In genomic region chr10:18668026-18668425, GRCh38 we compare ENCODE assay signal across 26 cellular contexts. TPM values are rescaled to one million over a fixed set of nuclear protein-coding genes. Genes with fewer than 3 reads are reported as not detected.
DNase-seq lines count a peak whose midpoint lies in the region; ATAC-seq, FAIRE-seq and TF ChIP-seq lines count a peak whose summit lies in the region.
"Had no signal": no experiment of that assay in that cellular context is flagged by ENCODE, and none has a peak within 500 bp of the region (broad histone marks: within the 10 kb centered on the region; RNA-seq: fewer than 3 reads in every experiment).

No MANE protein-coding gene starts in this region.

- H2AK5ac ChIP-seq in H1 (ENCODE audit: low read depth, low read length): no peak overlapping the region

- DNase-seq in HepG2 (ENCODE audit: low spot score) (no peak), H1 (ENCODE audit: low read depth in 1 of 2, low spot score in 2 of 2) (no peak), right lobe of liver (no peak), T-cell (no peak), SW 1271 (lab: John Stamatoyannopoulos, UW) (no peak)
- DNase-seq: 8988T; CD4-positive, alpha-beta memory T cell; DMS53; GDM1; H7; HFFc6; MV-4-11; NCI-H1105 treated with DMSO at 0.1 percent for 48 hours; NCI-H1694; NCI-H2081; NCI-H2171; NCI-H345; NCI-H524; NCI-H774; NK-92 treated with Interleukin-12 subunit alpha and Interleukin-12 subunit beta, amount 100 ng/mL, for 24 hours had no signal

- no peak for TF ChIP-seq CTCF in liver (IDR thresholded peaks at IDR 0.05; ENCODE audit: low read depth, low read length, missing input control)
- no peak for TF ChIP-seq CTCF in HepG2 (CRISPR knock-in tag; IDR thresholded peaks at IDR 0.05)
- TF ChIP-seq CTCF in H1 (IDR thresholded peaks at IDR 0.05; ENCODE audit: control extremely low read depth in 1 of 3, insufficient read depth in 1 of 3, low read depth in 1 of 3, low read length in 3 of 3): no peak
- no peak for TF ChIP-seq CTCF in right lobe of liver (IDR thresholded peaks at IDR 0.05)

- CTCF ChIA-PET in HepG2 (lab: Yijun Ruan, JAX; ENCODE audit: low intra/inter-chr PET ratio, low total read pairs): no interaction called here
- CTCF ChIA-PET in H1 (lab: Charles Lee; ENCODE audit: partially characterized antibody): no interaction called here
- CTCF ChIA-PET in T-cell (lab: Charles Lee): no interaction called here

- TF ChIP-seq RAD21 in liver (IDR thresholded peaks at IDR 0.05): peak in 1 of 2 donors; percentile 16
- no peak for TF ChIP-seq RAD21 in HepG2 (CRISPR knock-in tag; IDR thresholded peaks at IDR 0.05)
- TF ChIP-seq RAD21 in H1 (IDR thresholded peaks at IDR 0.05 in 1 of 2, conservative IDR thresholded peaks at IDR 0.05 in 1 of 2; ENCODE audit: low read depth in 2 of 2, low read length in 2 of 2): no peak

- no peak overlapping the region for H3K9ac ChIP-seq in liver (ENCODE audit: low read depth in 1 of 2, low read length in 2 of 2)
- H3K9ac ChIP-seq in HepG2 (ENCODE audit: insufficient read depth, low read depth, low read length): no peak overlapping the region
- H3K9ac ChIP-seq in H1 (replicated peaks in 1 of 4; ENCODE audit: extremely low read depth in 1 of 4, low read depth in 3 of 4, low read length in 3 of 4): no peak overlapping the region
- H3K9ac ChIP-seq: BLaER1 treated with 17β-estradiol and CSF1 and Interleukin-3, amounts not matched to agents 10 nM and 100 nM had no signal

- H2AFZ ChIP-seq in HepG2 (ENCODE audit: low read length): no peak overlapping the region
- no peak overlapping the region for H2AFZ ChIP-seq in H1 (ENCODE audit: low read length)

- no peak overlapping the region for H3K14ac ChIP-seq in H1 (ENCODE audit: insufficient read length)

- no peak overlapping the region for H3K4me3 Mint-ChIP-seq in T-cell
- H3K4me3 Mint-ChIP-seq: CD4-positive, alpha-beta memory T cell; HFFc6; IgD-negative memory B cell had no signal

- no peaks in the 10 kb centered on the region for H3K27me3 Mint-ChIP-seq in T-cell
- H3K27me3 Mint-ChIP-seq: CD4-positive, alpha-beta memory T cell; IgD-negative memory B cell had no signal

- H3K36me3 ChIP-seq in liver (ENCODE audit: control insufficient read depth in 4 of 4, insufficient read depth in 3 of 4, low read depth in 1 of 4, low read length in 3 of 4) (peaks cover 0 to 18% (median 17%) of the 10 kb centered on the region in 4 donors), HepG2 (replicated peaks in 1 of 2; ENCODE audit: control insufficient read depth in 1 of 2, insufficient read depth in 2 of 2, low read length in 2 of 2) (peaks cover 14 to 47% of the 10 kb centered on the region in 2 experiments), H1 (ENCODE audit: control insufficient read depth in 2 of 4, insufficient read depth in 4 of 4, low read length in 3 of 4) (peaks cover 0 to 39% (median 14%) of the 10 kb centered on the region in 4 experiments; a peak in 5 of 8 replicates), right lobe of liver (peaks cover 0 to 16% (median 10%) of the 10 kb centered on the region in 4 donors)

- TF ChIP-seq EP300 in HepG2 (IDR thresholded peaks at IDR 0.05; ENCODE audit: low read depth in 2 of 2, low read length in 2 of 2) (no peak), HepG2 (CRISPR knock-in tag; IDR thresholded peaks at IDR 0.05; ENCODE audit: borderline replicate concordance) (no peak), H1 (IDR thresholded peaks at IDR 0.05; ENCODE audit: borderline replicate concordance in 1 of 2, low read depth in 2 of 2, low read length in 2 of 2) (no peak)

- H3K36me3 Mint-ChIP-seq in T-cell: peaks cover 24% of the 10 kb centered on the region
- H3K36me3 Mint-ChIP-seq: IgD-negative memory B cell had no signal

- POLR2A ChIA-PET in HepG2 (lab: Yijun Ruan, JAX): interaction anchor here (1.9 kb wide), 1 partner anchor 9 kb away, joined by 5 read pairs; the partner anchor contains the start of gene ARL5B
- POLR2A ChIA-PET in H1 (lab: Charles Lee; ENCODE audit: partially characterized antibody): interaction anchor here (0.6 to 2.1 kb wide), 3 partner anchors 9 to 1947 kb away, joined by 3 to 11 read pairs (median 3); partner anchors contain the start of gene ARL5B
- POLR2A ChIA-PET in T-cell (lab: Charles Lee): no interaction called here

- no peak overlapping the region for H3K23ac ChIP-seq in H1 (ENCODE audit: insufficient read length)

- H2BK15ac ChIP-seq in H1 (ENCODE audit: low read length): no peak overlapping the region

- no peak overlapping the region for H3K56ac ChIP-seq in H1 (replicated peaks; ENCODE audit: insufficient read length, low read depth, low read length)

- peaks cover 11 to 28% (median 20%) of the 10 kb centered on the region in 4 donors for H3K4me1 ChIP-seq in liver (ENCODE audit: control insufficient read depth in 4 of 4, insufficient read depth in 4 of 4, low read length in 3 of 4)
- H3K4me1 ChIP-seq in HepG2 (ENCODE audit: insufficient read depth, low read length): peaks cover 49% of the 10 kb centered on the region
- H3K4me1 ChIP-seq in H1 (replicated peaks in 1 of 4; ENCODE audit: control insufficient read depth in 3 of 4, insufficient read depth in 4 of 4, low read length in 3 of 4): peaks cover 0 to 18% (median 7%) of the 10 kb centered on the region in 4 experiments; a peak in 5 of 7 replicates
- peaks cover 0 to 29% (median 7%) of the 10 kb centered on the region in 4 donors for H3K4me1 ChIP-seq in right lobe of liver

- peaks cover 64% of the 10 kb centered on the region for H3K79me2 ChIP-seq in HepG2 (ENCODE audit: insufficient read depth, low read length)
- H3K79me2 ChIP-seq in H1 (ENCODE audit: control insufficient read depth in 1 of 2, insufficient read depth in 2 of 2, low read length in 2 of 2): peaks cover 11 to 85% of the 10 kb centered on the region in 2 experiments

- no peak overlapping the region for H3K18ac ChIP-seq in H1 (ENCODE audit: extremely low read depth, low read length)

- intact Hi-C loops in HepG2 (cut with micrococcal nuclease; ENCODE audit: unreplicated experiment): no loop called here
- intact Hi-C loops in right lobe of liver (cut with DNase I): no loop called here

- no peak overlapping the region for H2BK12ac ChIP-seq in H1 (ENCODE audit: low read depth, low read length)

- WGBS in liver: 54% methylated on average over 2 of the region's 2 CpGs
- 95% methylated on average over 2 of the region's 2 CpGs for WGBS in HepG2 (ENCODE audit: low lambda C conversion rate)
- 42% methylated on average over 2 of the region's 2 CpGs; no CpG with 5 or more reads in 1 of the 2 experiments for WGBS in H1 (ENCODE audit: extremely low coverage in 1 of 2, insufficient coverage in 1 of 2, insufficient read length in 1 of 2, insufficient replicate concordance in 2 of 2, low coverage in 1 of 2, low lambda C conversion rate in 2 of 2, missing lambda C conversion rate in 1 of 2), 2 experiments
- WGBS in right lobe of liver (ENCODE audit: insufficient coverage, low coverage, low lambda C conversion rate, missing lambda C conversion rate): 44% methylated on average over 2 of the region's 2 CpGs

- H4K91ac ChIP-seq in H1 (replicated peaks; ENCODE audit: insufficient read length, low read length): no peak overlapping the region

- H3K9me3 ChIP-seq in liver (ENCODE audit: control insufficient read depth in 4 of 4, low read length in 3 of 4): no peaks in the 10 kb centered on the region
- no peaks in the 10 kb centered on the region for H3K9me3 ChIP-seq in HepG2 (ENCODE audit: low read length)
- H3K9me3 ChIP-seq in H1 (ENCODE audit: insufficient read depth in 2 of 2, low read depth in 1 of 2, low read length in 1 of 2): no peaks in the 10 kb centered on the region
- H3K9me3 ChIP-seq in right lobe of liver: no peaks in the 10 kb centered on the region
- H3K9me3 ChIP-seq: BLaER1 treated with 17β-estradiol and CSF1 and Interleukin-3, amounts not matched to agents 10 nM and 100 nM had no signal

- H3K27me3 ChIP-seq in liver (ENCODE audit: control insufficient read depth in 4 of 4, insufficient read depth in 4 of 4, low read length in 3 of 4) (no peaks in the 10 kb centered on the region), HepG2 (ENCODE audit: control insufficient read depth in 1 of 2, insufficient read depth in 2 of 2, low read length in 2 of 2) (no peaks in the 10 kb centered on the region), H1 (replicated peaks in 1 of 4; ENCODE audit: control insufficient read depth in 3 of 4, extremely low read depth in 1 of 4, insufficient read depth in 3 of 4, low read length in 3 of 4) (no peaks in the 10 kb centered on the region), right lobe of liver (no peaks in the 10 kb centered on the region)
- H3K27me3 ChIP-seq: BLaER1 treated with 17β-estradiol and CSF1 and Interleukin-3, amounts not matched to agents 10 nM and 100 nM had no signal

- no peak overlapping the region for H2BK20ac ChIP-seq in H1 (ENCODE audit: low read length)

- peaks cover 49% of the 10 kb centered on the region for H4K20me1 ChIP-seq in HepG2 (ENCODE audit: insufficient read depth, low read length)
- peaks cover 5 to 8% of the 10 kb centered on the region in 2 experiments for H4K20me1 ChIP-seq in H1 (replicated peaks in 1 of 2; ENCODE audit: control insufficient read depth in 1 of 2, insufficient read depth in 2 of 2, low read length in 2 of 2)

- H3K4ac ChIP-seq in H1 (replicated peaks; ENCODE audit: insufficient read length, low read depth, low read length): no peak overlapping the region

- no peak overlapping the region for H2BK120ac ChIP-seq in H1 (replicated peaks; ENCODE audit: low read depth, low read length)

- H3K4me2 ChIP-seq in HepG2 (ENCODE audit: low read depth, low read length) (no peak overlapping the region), H1 (ENCODE audit: insufficient read depth in 1 of 2, low read depth in 2 of 2, low read length in 2 of 2) (peak overlapping the region; percentile 26 to 45; a peak in 2 of 4 replicates)
- H3K4me2 ChIP-seq: BLaER1 treated with 17β-estradiol and CSF1 and Interleukin-3, amounts not matched to agents 10 nM and 100 nM had no signal

- FAIRE-seq in HepG2 (lab: Jason Lieb, UNC) (no peak), H1 (lab: Jason Lieb, UNC) (peak; percentile 39)
- FAIRE-seq: GM18507 had no signal

- no peak overlapping the region for H4K8ac ChIP-seq in H1 (ENCODE audit: extremely low read depth, insufficient read depth, low read length)

- H2BK5ac ChIP-seq in H1 (ENCODE audit: low read depth, low read length): no peak overlapping the region

- ATAC-seq in HepG2 (no peak), right lobe of liver (peak; percentile 47 to 80 (median 60)), HG03469 (IDR thresholded peaks at IDR 0.05; ENCODE audit: unreplicated experiment) (no peak), T-cell (replicated peaks in 1 of 4) (no peak)
- ATAC-seq: SK-N-SH treated with all-trans-retinoic acid at 6 μM for 48 hours had no signal

- no peak overlapping the region for H3K27ac ChIP-seq in liver (ENCODE audit: low read depth in 1 of 2, low read length in 2 of 2)
- H3K27ac ChIP-seq in HepG2 (ENCODE audit: extremely low read length, insufficient read depth, low read length): no peak overlapping the region
- H3K27ac ChIP-seq in H1 (ENCODE audit: low read depth, low read length): no peak overlapping the region
- H3K27ac ChIP-seq in right lobe of liver: no peak overlapping the region
- H3K27ac ChIP-seq: BLaER1 treated with 17β-estradiol and CSF1 and Interleukin-3, amounts not matched to agents 10 nM and 100 nM had no signal

- no peak overlapping the region for H3K4me3 ChIP-seq in liver (ENCODE audit: low read depth in 1 of 3, low read length in 3 of 3)
- no peak overlapping the region for H3K4me3 ChIP-seq in HepG2 (replicated peaks in 1 of 3; ENCODE audit: insufficient read depth in 1 of 3, low read depth in 2 of 3, low read length in 3 of 3)
- peak overlapping the region in 1 of 4 experiments; percentile 35; a peak in 2 of 8 replicates for H3K4me3 ChIP-seq in H1 (ENCODE audit: extremely low read depth in 1 of 4, insufficient read depth in 2 of 4, low read depth in 3 of 4, low read length in 4 of 4)
- no peak overlapping the region for H3K4me3 ChIP-seq in right lobe of liver
- H3K4me3 ChIP-seq: BLaER1 treated with 17β-estradiol and CSF1 and Interleukin-3, amounts not matched to agents 10 nM and 100 nM had no signal

- no peak overlapping the region for H4K5ac ChIP-seq in H1 (ENCODE audit: insufficient read length, low read depth, low read length)

- peaks cover 31 to 38% (median 37%) of the 10 kb centered on the region in 3 donors for H3K4me1 Mint-ChIP-seq in T-cell

- no TSS peak for BruUV-seq in HepG2 (replicated peaks; lab: Mats Ljungman, UMichigan)

- H3K27ac Mint-ChIP-seq in T-cell: no peak overlapping the region
- H3K27ac Mint-ChIP-seq: HFFc6, IgD-negative memory B cell had no signal

- H3K23me2 ChIP-seq in H1 (ENCODE audit: low read depth, low read length): no peaks in the 10 kb centered on the region

- TF ChIP-seq POLR2A in HepG2 (IDR thresholded peaks at IDR 0.05; ENCODE audit: insufficient read depth in 1 of 2, low read depth in 2 of 2, low read length in 2 of 2) (no peak), H1 (IDR thresholded peaks at IDR 0.05; ENCODE audit: control extremely low read depth in 1 of 2, low read depth in 2 of 2, low read length in 2 of 2) (no peak), right lobe of liver (IDR thresholded peaks at IDR 0.05) (no peak)

- in situ Hi-C loops in HepG2 (cut with HindIII; ENCODE audit: extremely low pct_ligation_motif_present, low pct_unique_long_range_greater_than_20kb): loop anchor here (25.0 kb wide), 1 partner anchor 1006 kb away; no protein-coding TSS in a partner anchor

- H3K9me3 Mint-ChIP-seq in T-cell: no peaks in the 10 kb centered on the region
- H3K9me3 Mint-ChIP-seq: CD4-positive, alpha-beta memory T cell; HFFc6; IgD-negative memory B cell had no signal

- peaks cover 7% of the 10 kb centered on the region; the same call in 1 of the 2 replicates for H3K79me1 ChIP-seq in H1 (ENCODE audit: low read depth, low read length)

RNA-seq across cellular contexts. Expression of gene ARL5B, which starts 8.8 kb away (rescaled TPM):
- total RNA-seq in liver: 10 to 100 TPM; 18.6 to 19.5 TPM
- 1 to 10 TPM; 5.2 to 6.0 TPM for polyA plus RNA-seq in liver
- total RNA-seq in HepG2 (2016; rRNA removed; fragmentation: Illumina TruSeq; extraction: Trizol): 32.7 and 50.9 TPM in 2 replicates
- total RNA-seq in HepG2 (2016; cell fraction: cytosol; rRNA removed; fragmentation: Illumina TruSeq; extraction: Trizol; ENCODE audit: low read depth): 1.9 and 2.0 TPM in 2 replicates
- total RNA-seq in HepG2 (2016; cell fraction: insoluble cytoplasmic fraction; rRNA removed; fragmentation: Illumina TruSeq; extraction: Trizol): 33.2 and 47.1 TPM in 2 replicates
- total RNA-seq in HepG2 (2016; cell fraction: membrane; rRNA removed; fragmentation: Illumina TruSeq; extraction: Trizol): 13.2 and 15.1 TPM in 2 replicates
- 46.9 and 47.2 TPM in 2 replicates for total RNA-seq in HepG2 (2016; cell fraction: nucleus; rRNA removed; fragmentation: Illumina TruSeq; extraction: Trizol)
- polyA plus RNA-seq in HepG2 (2011; rRNA removed): 19.4 and 26.6 TPM in 2 replicates
- 6.7 and 13.3 TPM in 2 replicates for polyA plus RNA-seq in HepG2 (2011; cell fraction: cytosol; rRNA removed)
- 19.4 and 23.3 TPM in 2 replicates for polyA plus RNA-seq in HepG2 (2011; cell fraction: nucleus; rRNA removed)
- 27.3 and 31.3 TPM in 2 replicates for polyA plus RNA-seq in HepG2 (2012)
- 1.0 and 1.2 TPM in 2 replicates for polyA plus RNA-seq in HepG2 (2016; cell fraction: cytosol; fragmentation: Illumina TruSeq; extraction: Trizol; ENCODE audit: low read depth)
- polyA plus RNA-seq in HepG2 (2016; cell fraction: insoluble cytoplasmic fraction; fragmentation: Illumina TruSeq; extraction: Trizol; ENCODE audit: low read depth): 37.4 and 42.1 TPM in 2 replicates
- 5.2 and 5.9 TPM in 2 replicates for polyA plus RNA-seq in HepG2 (2016; cell fraction: membrane; fragmentation: Illumina TruSeq; extraction: Trizol; ENCODE audit: low read depth)
- polyA plus RNA-seq in HepG2 (2016; cell fraction: nucleus; fragmentation: Illumina TruSeq; extraction: Trizol; ENCODE audit: insufficient read depth, low read depth): 48.6 and 49.3 TPM in 2 replicates
- 3.5 and 13.6 TPM in 2 replicates for polyA minus RNA-seq in HepG2 (2011; rRNA and poly(A)+ RNA removed; ENCODE audit: low replicate concordance)
- 39.7 and 46.7 TPM in 2 replicates for polyA minus RNA-seq in HepG2 (2011; cell fraction: cytosol; rRNA and poly(A)+ RNA removed)
- 68.9 and 74.0 TPM in 2 replicates for polyA minus RNA-seq in HepG2 (2011; cell fraction: nucleus; rRNA and poly(A)+ RNA removed)
- total RNA-seq in H1 (2021; fragmentation: NEBNext Ultra II Directional; extraction: Animal tissue kit (Norgen Biotek cat#: 25700)): 47.2 and 52.1 TPM in 2 replicates
- polyA plus RNA-seq in H1 (2011; rRNA removed): 5.4 and 8.4 TPM in 2 replicates
- 11.3 TPM for polyA plus RNA-seq in H1 (2011; cell fraction: cytosol; rRNA removed)
- 5.7 TPM for polyA plus RNA-seq in H1 (2011; cell fraction: nucleus; rRNA removed)
- polyA plus RNA-seq in H1 (2012, experiment 1 of 2): 7.2 to 22.2 TPM (median 9.9 TPM) in 4 replicates
- 1.7 TPM for polyA plus RNA-seq in H1 (2012, experiment 2 of 2)
- polyA plus RNA-seq in H1 (2013, experiment 1 of 2): 33.7 TPM
- polyA plus RNA-seq in H1 (2013, experiment 2 of 2): 30.2 TPM
- polyA minus RNA-seq in H1 (2011; rRNA and poly(A)+ RNA removed): 22.1 and 32.4 TPM in 2 replicates
- polyA minus RNA-seq in H1 (2011; cell fraction: cytosol; rRNA and poly(A)+ RNA removed): 18.1 TPM
- 60.8 TPM for polyA minus RNA-seq in H1 (2011; cell fraction: nucleus; rRNA and poly(A)+ RNA removed)
- total RNA-seq in right lobe of liver: 10 to 100 TPM in 4 of 6 experiments, 1 to 10 TPM in 2; 7.9 to 32.6 (median 20.4) TPM
- 10 to 100 TPM in 3 of 5 donors, 1 to 10 TPM in 2; 9.7 to 14.9 (median 10.4) TPM for total RNA-seq in T-cell

RNA-seq across cellular contexts. Expression of gene NSUN6, which starts 16.6 kb away (rescaled TPM):
- total RNA-seq in liver (10 to 100 TPM; 17.1 to 47.6 TPM), HepG2 (2016; rRNA removed; fragmentation: Illumina TruSeq; extraction: Trizol) (15.6 and 17.2 TPM in 2 replicates), right lobe of liver (10 to 100 TPM; 19.0 to 34.0 (median 27.9) TPM), T-cell (10 to 100 TPM; 24.6 to 34.5 (median 32.4) TPM)
- polyA plus RNA-seq in liver (10 to 100 TPM; 16.3 to 32.9 TPM), HepG2 (2011; rRNA removed) (19.3 and 19.6 TPM in 2 replicates), H1 (2011; rRNA removed) (4.7 and 5.9 TPM in 2 replicates)
- total RNA-seq in HepG2 (2016; cell fraction: cytosol; rRNA removed; fragmentation: Illumina TruSeq; extraction: Trizol; ENCODE audit: low read depth): 6.3 and 6.6 TPM in 2 replicates
- total RNA-seq in HepG2 (2016; cell fraction: insoluble cytoplasmic fraction; rRNA removed; fragmentation: Illumina TruSeq; extraction: Trizol): 16.0 and 16.7 TPM in 2 replicates
- 7.7 and 8.6 TPM in 2 replicates for total RNA-seq in HepG2 (2016; cell fraction: membrane; rRNA removed; fragmentation: Illumina TruSeq; extraction: Trizol)
- total RNA-seq in HepG2 (2016; cell fraction: nucleus; rRNA removed; fragmentation: Illumina TruSeq; extraction: Trizol): 27.1 and 28.7 TPM in 2 replicates
- 4.8 and 7.9 TPM in 2 replicates for polyA plus RNA-seq in HepG2 (2011; cell fraction: cytosol; rRNA removed)
- polyA plus RNA-seq in HepG2 (2011; cell fraction: nucleus; rRNA removed): 35.5 and 54.9 TPM in 2 replicates
- 16.8 and 17.5 TPM in 2 replicates for polyA plus RNA-seq in HepG2 (2012)
- 0.74 and 0.86 TPM in 2 replicates for polyA plus RNA-seq in HepG2 (2016; cell fraction: cytosol; fragmentation: Illumina TruSeq; extraction: Trizol; ENCODE audit: low read depth)
- 10.7 and 14.7 TPM in 2 replicates for polyA plus RNA-seq in HepG2 (2016; cell fraction: insoluble cytoplasmic fraction; fragmentation: Illumina TruSeq; extraction: Trizol; ENCODE audit: low read depth)
- polyA plus RNA-seq in HepG2 (2016; cell fraction: membrane; fragmentation: Illumina TruSeq; extraction: Trizol; ENCODE audit: low read depth): 2.3 and 2.6 TPM in 2 replicates
- 31.5 and 36.7 TPM in 2 replicates for polyA plus RNA-seq in HepG2 (2016; cell fraction: nucleus; fragmentation: Illumina TruSeq; extraction: Trizol; ENCODE audit: insufficient read depth, low read depth)
- polyA minus RNA-seq in HepG2 (2011; rRNA and poly(A)+ RNA removed; ENCODE audit: low replicate concordance): 5.9 and 10.4 TPM in 2 replicates
- polyA minus RNA-seq in HepG2 (2011; cell fraction: cytosol; rRNA and poly(A)+ RNA removed): 8.7 and 9.6 TPM in 2 replicates
- 82.9 and 109 TPM in 2 replicates for polyA minus RNA-seq in HepG2 (2011; cell fraction: nucleus; rRNA and poly(A)+ RNA removed)
- 12.9 and 14.4 TPM in 2 replicates for total RNA-seq in H1 (2021; fragmentation: NEBNext Ultra II Directional; extraction: Animal tissue kit (Norgen Biotek cat#: 25700))
- 7.8 TPM for polyA plus RNA-seq in H1 (2011; cell fraction: cytosol; rRNA removed)
- 4.7 TPM for polyA plus RNA-seq in H1 (2011; cell fraction: nucleus; rRNA removed)
- polyA plus RNA-seq in H1 (2012, experiment 1 of 2): 7.5 to 11.4 TPM (median 8.0 TPM) in 4 replicates
- polyA plus RNA-seq in H1 (2012, experiment 2 of 2): 0.56 TPM
- 13.9 TPM for polyA plus RNA-seq in H1 (2013, experiment 1 of 2)
- polyA plus RNA-seq in H1 (2013, experiment 2 of 2): 11.5 TPM
- polyA minus RNA-seq in H1 (2011; rRNA and poly(A)+ RNA removed): 11.4 and 14.3 TPM in 2 replicates
- polyA minus RNA-seq in H1 (2011; cell fraction: cytosol; rRNA and poly(A)+ RNA removed): 7.9 TPM
- polyA minus RNA-seq in H1 (2011; cell fraction: nucleus; rRNA and poly(A)+ RNA removed): 30.2 TPM

Comparison
In these comparisons a context has a peak if more than half of its experiments do, and no peak if none do; other contexts are left out.
1. ATAC-seq: peak in right lobe of liver (4 of 4); none in HepG2 (single experiment), HG03469 (single experiment) and T-cell (0 of 4).
2. POLR2A ChIA-PET loops: an anchor here in HepG2 (1.9 kb wide) and H1 (0.6 to 2.1 kb wide); none called in T-cell.